In genomic region chr9:114212841-114213240, GRCh38 we compare ENCODE assay signal across 22 cellular contexts.
"Had no signal": no experiment of that assay in that cellular context is flagged by ENCODE, and none has a peak within 500 bp of the region (broad histone marks: within the 10 kb centered on the region; RNA-seq: fewer than 3 reads in every experiment).

No MANE protein-coding gene starts in this region.

- DNase-seq: activated CD4-positive, alpha-beta memory T cell treated with anti-CD3 and anti-CD28 coated beads, Interleukin-2, amount 10 ng/mL, durations not matched to agents 7 days and 5 days; activated CD4-positive, alpha-beta T cell treated with anti-CD3 and anti-CD28 coated beads for 36 hours; activated CD4-positive, alpha-beta T cell treated with anti-CD3 and anti-CD28 coated beads, Interleukin-2, amount 50 U/mL, for 1 hour; activated gamma-delta T cell; activated naive CD4-positive, alpha-beta T cell treated with anti-CD3 and anti-CD28 coated beads for 36 hours; activated T-cell treated with anti-CD3 and anti-CD28 coated beads for 4 hours; activated T-cell treated with anti-CD3 and anti-CD28 coated beads, Interleukin-2, amount 50 U/mL, for 48 hours; amygdala; NCI-H1105 treated with DMSO at 0.1 percent for 48 hours; NCI-H1436 treated with DMSO at 0.1 percent for 48 hours; NCI-H187; NCI-H2081 treated with DMSO at 0.1 percent for 48 hours; NCI-H446; NCI-H524; Peyer's patch; Right ventricle myocardium superior; SJCRH30; SK-N-SH; T-helper 1 cell; WERI-Rb-1 had no signal

- H3K4me2 ChIP-seq: SK-N-SH had no signal

- H3K9me3 ChIP-seq: Peyer's patch, SJCRH30, SK-N-SH had no signal

- H3K36me3 ChIP-seq: Peyer's patch had no signal

- H3K27ac ChIP-seq: Peyer's patch, RWPE1, SJCRH30 had no signal

- H3K4me3 ChIP-seq: Peyer's patch, SJCRH30 had no signal

- ATAC-seq: activated CD4-positive, alpha-beta T cell treated with anti-CD3 and anti-CD28 coated beads for 36 hours; activated T-helper 17 cell treated with anti-CD3 and anti-CD28 coated beads, Interleukin-2, amount 50 U/mL, for 72 hours had no signal

- H3K4me1 ChIP-seq: Peyer's patch had no signal

- H3K9ac ChIP-seq: SK-N-SH had no signal

- H3K27me3 ChIP-seq: Peyer's patch, SJCRH30 had no signal
